In the genomic region with DNA sequence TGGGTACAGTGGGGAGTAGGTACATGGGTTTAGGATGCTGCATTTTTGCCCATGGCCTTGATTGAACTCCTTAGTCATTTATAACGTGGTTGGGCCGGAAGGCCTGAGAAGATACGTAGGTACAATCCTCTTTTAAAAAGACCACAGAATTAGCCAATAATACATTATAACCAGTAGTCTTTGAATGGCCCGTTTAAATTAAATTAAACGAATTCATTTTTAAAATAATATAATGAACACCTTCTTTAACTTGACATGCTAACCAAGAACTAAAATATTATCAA, we compare ENCODE assay signal across 8 cellular contexts. TPM values are rescaled to one million over a fixed set of nuclear protein-coding genes. Genes with fewer than 3 reads are reported as not detected.
DNase-seq lines count a peak whose midpoint lies in the region; ATAC-seq and TF ChIP-seq lines count a peak whose summit lies in the region.

No MANE protein-coding gene starts in this region.

- no peak for DNase-seq in HFF-Myc (ENCODE audit: extremely low read depth, low read depth)
- no peak for DNase-seq in activated naive CD8-positive, alpha-beta T cell treated with anti-CD3 and anti-CD28 coated beads, Interleukin-2, amount 10 ng/mL, durations not matched to agents 7 days and 5 days
- DNase-seq in immature natural killer cell: no peak
- no peak for DNase-seq in suprapubic skin (ENCODE audit: low spot score in 2 of 2)
- DNase-seq in cortex of kidney (lab: John Stamatoyannopoulos, UW): no peak
- DNase-seq in activated CD4-positive, alpha-beta T cell treated with anti-CD3 and anti-CD28 coated beads for 4 hours: no peak

- peak; percentile 18 for ATAC-seq in activated naive CD8-positive, alpha-beta T cell treated with anti-CD3 and anti-CD28 coated beads, Interleukin-2, amount 10 ng/mL, durations not matched to agents 7 days and 5 days (ENCODE audit: low read depth)
- ATAC-seq in HG03442 (IDR thresholded peaks at IDR 0.05; ENCODE audit: unreplicated experiment): no peak

- H3K27me3 Mint-ChIP-seq in activated naive CD8-positive, alpha-beta T cell treated with anti-CD3 and anti-CD28 coated beads, Interleukin-2, amount 10 ng/mL, durations not matched to agents 7 days and 5 days: peaks cover 16% of the 10 kb centered on the region
- peaks cover 3 to 15% (median 6%) of the 10 kb centered on the region in 3 donors for H3K27me3 Mint-ChIP-seq in immature natural killer cell (ENCODE audit: low read depth in 3 of 3)

- POLR2A ChIA-PET in activated naive CD8-positive, alpha-beta T cell treated with anti-CD3 and anti-CD28 coated beads, Interleukin-2, amount 10 ng/mL, durations not matched to agents 7 days and 5 days (lab: Charles Lee): interaction anchor here (6.4 kb wide), 1 partner anchor 20 kb away, joined by 89 read pairs; a partner anchor contains a TSS

- H3K36me3 ChIP-seq in suprapubic skin: no peaks in the 10 kb centered on the region

- TF ChIP-seq CTCF in 22Rv1 (IDR thresholded peaks at IDR 0.05): no peak
- TF ChIP-seq CTCF in HFF-Myc (IDR thresholded peaks at IDR 0.05; ENCODE audit: low read depth, low read length, missing control alignments): no peak
- no peak for TF ChIP-seq CTCF in suprapubic skin (IDR thresholded peaks at IDR 0.05)

- peaks cover 5% of the 10 kb centered on the region for H3K36me3 Mint-ChIP-seq in activated naive CD8-positive, alpha-beta T cell treated with anti-CD3 and anti-CD28 coated beads, Interleukin-2, amount 10 ng/mL, durations not matched to agents 7 days and 5 days
- peaks cover 0 to 1% (median 0%) of the 10 kb centered on the region in 3 donors for H3K36me3 Mint-ChIP-seq in immature natural killer cell

- H3K4me1 Mint-ChIP-seq in activated naive CD8-positive, alpha-beta T cell treated with anti-CD3 and anti-CD28 coated beads, Interleukin-2, amount 10 ng/mL, durations not matched to agents 7 days and 5 days: peaks cover 23% of the 10 kb centered on the region
- H3K4me1 Mint-ChIP-seq in immature natural killer cell: peaks cover 16 to 38% of the 10 kb centered on the region in 2 donors

- H3K27ac Mint-ChIP-seq in activated naive CD8-positive, alpha-beta T cell treated with anti-CD3 and anti-CD28 coated beads, Interleukin-2, amount 10 ng/mL, durations not matched to agents 7 days and 5 days: peak overlapping the region; percentile 98
- H3K27ac Mint-ChIP-seq in immature natural killer cell: peak overlapping the region; percentile 96 to 100 (median 99)

- peaks cover 6% of the 10 kb centered on the region for H3K9me3 Mint-ChIP-seq in activated naive CD8-positive, alpha-beta T cell treated with anti-CD3 and anti-CD28 coated beads, Interleukin-2, amount 10 ng/mL, durations not matched to agents 7 days and 5 days
- H3K9me3 Mint-ChIP-seq in immature natural killer cell: peaks cover 0 to 4% (median 0%) of the 10 kb centered on the region in 6 donors

- 4% methylated on average over 5 of the region's 5 CpGs for WGBS in suprapubic skin

- H3K4me1 ChIP-seq in suprapubic skin: peaks cover 16% of the 10 kb centered on the region

- H3K27me3 ChIP-seq in suprapubic skin: peaks cover 4% of the 10 kb centered on the region

- H3K9me3 ChIP-seq in suprapubic skin: no peaks in the 10 kb centered on the region

- H3K4me3 ChIP-seq in HFF-Myc (replicated peaks; ENCODE audit: low read depth, low read length) (peak overlapping the region; percentile 86), suprapubic skin (peak overlapping the region; percentile 86)

- no peak for TF ChIP-seq POLR2A in suprapubic skin (IDR thresholded peaks at IDR 0.05)

- peak overlapping the region; percentile 71 for H3K27ac ChIP-seq in 22Rv1
- H3K27ac ChIP-seq in suprapubic skin: peak overlapping the region; percentile 90

- no peak for TF ChIP-seq EP300 in suprapubic skin (IDR thresholded peaks at IDR 0.05)

- H3K4me3 Mint-ChIP-seq in activated naive CD8-positive, alpha-beta T cell treated with anti-CD3 and anti-CD28 coated beads, Interleukin-2, amount 10 ng/mL, durations not matched to agents 7 days and 5 days: peak overlapping the region; percentile 97
- peak overlapping the region; percentile 89 to 99 (median 94) for H3K4me3 Mint-ChIP-seq in immature natural killer cell

RNA-seq across cellular contexts. Expression of a gene that starts 20.1 kb away (rescaled TPM):
- total RNA-seq in activated naive CD8-positive, alpha-beta T cell treated with anti-CD3 and anti-CD28 coated beads, Interleukin-2, amount 10 ng/mL, durations not matched to agents 7 days and 5 days: 100 to 1,000 TPM; 325 to 338 TPM
- 100 to 1,000 TPM in 1 of 3 donors, 10 to 100 TPM in 2; 47.4 to 169 (median 70.1) TPM for polyA plus RNA-seq in immature natural killer cell
- 100 to 1,000 TPM in 2 of 4 donors, 10 to 100 TPM in 2; 73.7 to 107 (median 93.2) TPM for total RNA-seq in suprapubic skin
